1 cellular context compared by ENCODE assay signal in genomic region chr18:52620926-52621439, GRCh38.
TF ChIP-seq lines count a peak whose summit lies in the region.

No MANE protein-coding gene starts in this region.

TF ChIP-seq in H1, 55 proteins besides CTCF, POLR2A, EP300 and RAD21 (continued from another document):
- TF ChIP-seq EZH2 (IDR thresholded peaks at IDR 0.05; ENCODE audit: low read depth, low read length, severe bottlenecking), result no peak
- TF ChIP-seq BRCA1 (IDR thresholded peaks at IDR 0.05; ENCODE audit: low read depth, low read length), result no peak
- TF ChIP-seq KDM5A (IDR thresholded peaks at IDR 0.05; ENCODE audit: low read length), result no peak
- no peak for TF ChIP-seq USF2 (IDR thresholded peaks at IDR 0.05; ENCODE audit: low read length)
- no peak for TF ChIP-seq CREB1 (IDR thresholded peaks at IDR 0.05)
- no peak for TF ChIP-seq RXRA (IDR thresholded peaks at IDR 0.05; ENCODE audit: insufficient read depth, low read depth, low read length)
- no peak for TF ChIP-seq GABPA (IDR thresholded peaks at IDR 0.05; ENCODE audit: borderline replicate concordance, insufficient read depth, low read length)
- TF ChIP-seq EGR1 (IDR thresholded peaks at IDR 0.05; ENCODE audit: borderline replicate concordance, low read depth, low read length), result no peak
